In the genomic region with DNA sequence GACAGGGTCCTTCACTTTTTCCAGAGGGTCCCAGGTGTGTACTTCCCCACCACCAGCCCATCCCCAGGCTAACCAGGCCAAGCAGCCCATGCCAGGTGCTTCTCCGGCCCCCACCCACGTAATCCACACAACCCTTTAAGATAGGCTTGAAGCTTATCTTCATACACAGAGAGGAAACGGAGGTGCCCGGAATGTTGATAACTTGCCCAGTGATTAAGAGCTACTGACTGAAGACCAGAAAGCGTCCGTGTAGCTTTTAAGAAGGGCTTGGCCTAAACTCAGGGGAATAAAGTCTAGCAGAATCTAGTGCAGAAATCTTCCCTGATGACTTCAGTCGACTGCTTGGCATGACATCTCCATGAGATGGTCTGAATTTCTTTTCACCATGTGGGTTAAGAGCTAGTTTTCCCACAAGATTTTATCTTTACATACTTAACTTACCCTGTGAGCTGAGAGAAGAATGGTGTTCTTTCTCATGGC, we compare ENCODE assay signal across 17 cellular contexts.
DNase-seq lines count a peak whose midpoint lies in the region; ATAC-seq, FAIRE-seq and TF ChIP-seq lines count a peak whose summit lies in the region.
"Had no signal": no experiment of that assay in that cellular context is flagged by ENCODE, and none has a peak within 500 bp of the region (broad histone marks: within the 10 kb centered on the region; RNA-seq: fewer than 3 reads in every experiment).

No MANE protein-coding gene starts in this region.

- H2BK5ac ChIP-seq in trophoblast cell (ENCODE audit: low read depth, low read length, poor library complexity), result no peak overlapping the region

- peaks cover 72% of the 10 kb centered on the region for H3K36me3 Mint-ChIP-seq in activated T-helper 17 cell treated with anti-CD3 and anti-CD28 coated beads, Interleukin-2, amount 50 U/mL, for 72 hours (ENCODE audit: low read depth)

- no peak overlapping the region for H4K91ac ChIP-seq in trophoblast cell (ENCODE audit: low read depth, low read length)

- H4K12ac ChIP-seq in trophoblast cell (ENCODE audit: low read depth, low read length), result no peak overlapping the region

- no peak overlapping the region for H3K27ac ChIP-seq in BLaER1
- no peak overlapping the region for H3K27ac ChIP-seq in trophoblast cell (ENCODE audit: low read depth, low read length)

- H3K4me3 ChIP-seq in BLaER1 (no peak overlapping the region), fibroblast of pulmonary artery (replicated peaks; ENCODE audit: low read depth, low read length) (no peak overlapping the region), trophoblast cell (ENCODE audit: low read depth, low read length) (no peak overlapping the region)

- peaks cover 89% of the 10 kb centered on the region for H3K36me3 ChIP-seq in BLaER1
- peaks cover 6 to 19% of the 10 kb centered on the region in 2 experiments for H3K36me3 ChIP-seq in trophoblast cell (ENCODE audit: control insufficient read depth in 1 of 2, insufficient read depth in 2 of 2, low read length in 2 of 2)

- no peak overlapping the region for H3K23ac ChIP-seq in trophoblast cell (ENCODE audit: low read length)

- H3K27me3 Mint-ChIP-seq in activated T-helper 17 cell treated with anti-CD3 and anti-CD28 coated beads, Interleukin-2, amount 50 U/mL, for 72 hours, result no peaks in the 10 kb centered on the region

- peak overlapping the region; percentile 79 for H3K27ac Mint-ChIP-seq in activated T-helper 17 cell treated with anti-CD3 and anti-CD28 coated beads, Interleukin-2, amount 50 U/mL, for 72 hours
- H3K27ac Mint-ChIP-seq: mesothelial cell of epicardium had no signal

- no CpG with 5 or more reads among the region's 7 CpGs for WGBS in trophoblast cell (ENCODE audit: extremely low coverage, insufficient coverage, insufficient read length)

- TF ChIP-seq CTCF in fibroblast of pulmonary artery (IDR thresholded peaks at IDR 0.05; ENCODE audit: low read length, missing control alignments), result no peak

- H3K4me1 Mint-ChIP-seq in activated T-helper 17 cell treated with anti-CD3 and anti-CD28 coated beads, Interleukin-2, amount 50 U/mL, for 72 hours, result peaks cover 28% of the 10 kb centered on the region

- H4K20me1 ChIP-seq in BLaER1, result peaks cover 100% of the 10 kb centered on the region

- H3K4me1 ChIP-seq in BLaER1 (peaks cover 98% of the 10 kb centered on the region), trophoblast cell (ENCODE audit: control insufficient read depth in 1 of 2, insufficient read depth in 2 of 2, low read length in 2 of 2) (peaks cover 9 to 13% of the 10 kb centered on the region in 2 experiments)

- no peak overlapping the region for H2BK12ac ChIP-seq in trophoblast cell (ENCODE audit: low read length)

- H2AK5ac ChIP-seq in trophoblast cell (ENCODE audit: low read length), result no peak overlapping the region

- no peak for TF ChIP-seq POLR2A in H54 (IDR thresholded peaks at IDR 0.05; ENCODE audit: low read depth, low read length)

- H4K8ac ChIP-seq in trophoblast cell (ENCODE audit: low read depth, low read length), result no peak overlapping the region

- no peak overlapping the region for H2BK120ac ChIP-seq in trophoblast cell (ENCODE audit: insufficient read depth, low read length, poor library complexity)

- H3K14ac ChIP-seq in trophoblast cell (ENCODE audit: low read length), result no peak overlapping the region

- H3K18ac ChIP-seq in trophoblast cell (ENCODE audit: low read length), result no peak overlapping the region

- H3K4me3 Mint-ChIP-seq in activated T-helper 17 cell treated with anti-CD3 and anti-CD28 coated beads, Interleukin-2, amount 50 U/mL, for 72 hours, result no peak overlapping the region
- H3K4me3 Mint-ChIP-seq: mesothelial cell of epicardium had no signal

- no peaks in the 10 kb centered on the region for H3K79me2 ChIP-seq in trophoblast cell (ENCODE audit: control insufficient read depth, insufficient read depth, low read length, poor library complexity)

- peak; percentile 63 for DNase-seq in fibroblast of pulmonary artery (ENCODE audit: low read depth)
- peak; percentile 78 to 91 for DNase-seq in trophoblast cell
- no peak for DNase-seq in H54 (ENCODE audit: insufficient read length, low spot score)
- DNase-seq in stimulated activated CD4-positive, alpha-beta T cell treated with anti-CD3 and anti-CD28 coated beads, Interleukin-2, amount 100 ng/mL, for 48 hours, result no peak
- no peak for DNase-seq in hypothalamus (lab: John Stamatoyannopoulos, UW)
- DNase-seq: activated CD4-positive, alpha-beta T cell treated with anti-CD3 and anti-CD28 coated beads for 4 hours; C1 segment of cervical spinal cord; EL; NCI-H1092; NCI-H510A; stimulated activated CD4-positive, alpha-beta T cell treated with anti-CD3 and anti-CD28 coated beads, Interleukin-2, amount 100 ng/mL, for 24 hours; T-helper 1 cell had no signal

- H2AFZ ChIP-seq in trophoblast cell (ENCODE audit: insufficient read depth, low read length, poor library complexity), result no peak overlapping the region

- H3K4ac ChIP-seq in trophoblast cell (ENCODE audit: low read depth, low read length), result no peak overlapping the region

- H3K4me2 ChIP-seq in BLaER1 (peak overlapping the region; percentile 90; the same call in 1 of the 2 replicates), trophoblast cell (ENCODE audit: low read length) (no peak overlapping the region)

- FAIRE-seq in H54 (lab: Jason Lieb, UNC), result no peak
- FAIRE-seq: GM12891 had no signal

- H3K27me3 ChIP-seq in BLaER1 (no peaks in the 10 kb centered on the region), trophoblast cell (ENCODE audit: insufficient read depth, low read length) (no peaks in the 10 kb centered on the region)

- no peak for ATAC-seq in activated T-helper 17 cell treated with anti-CD3 and anti-CD28 coated beads, Interleukin-2, amount 50 U/mL, for 72 hours (replicated peaks)
- ATAC-seq in HG03097 (IDR thresholded peaks at IDR 0.05; ENCODE audit: low FRiP score, unreplicated experiment), result no peak

- H3K79me1 ChIP-seq in trophoblast cell (ENCODE audit: low read length), result no peaks in the 10 kb centered on the region

- H3K9me3 Mint-ChIP-seq in activated T-helper 17 cell treated with anti-CD3 and anti-CD28 coated beads, Interleukin-2, amount 50 U/mL, for 72 hours, result no peaks in the 10 kb centered on the region
- H3K9me3 Mint-ChIP-seq: mesothelial cell of epicardium had no signal

- H3K9me3 ChIP-seq in BLaER1 (no peaks in the 10 kb centered on the region), trophoblast cell (ENCODE audit: insufficient read depth, low read depth, low read length) (no peaks in the 10 kb centered on the region)

- no peak overlapping the region for H3K9ac ChIP-seq in BLaER1
- no peak overlapping the region for H3K9ac ChIP-seq in trophoblast cell (ENCODE audit: low read length)

Comparison
In these comparisons a context has a peak if more than half of its experiments do, and no peak if none do; other contexts are left out.
1. DNase-seq: peak in fibroblast of pulmonary artery (single experiment) and trophoblast cell (2 of 2); none in H54 (single experiment), stimulated activated CD4-positive, alpha-beta T cell treated with anti-CD3 and anti-CD28 coated beads, Interleukin-2, amount 100 ng/mL, for 48 hours (0 of 2) and hypothalamus (0 of 51).